8 cellular contexts compared by ENCODE assay signal in the genomic region with DNA sequence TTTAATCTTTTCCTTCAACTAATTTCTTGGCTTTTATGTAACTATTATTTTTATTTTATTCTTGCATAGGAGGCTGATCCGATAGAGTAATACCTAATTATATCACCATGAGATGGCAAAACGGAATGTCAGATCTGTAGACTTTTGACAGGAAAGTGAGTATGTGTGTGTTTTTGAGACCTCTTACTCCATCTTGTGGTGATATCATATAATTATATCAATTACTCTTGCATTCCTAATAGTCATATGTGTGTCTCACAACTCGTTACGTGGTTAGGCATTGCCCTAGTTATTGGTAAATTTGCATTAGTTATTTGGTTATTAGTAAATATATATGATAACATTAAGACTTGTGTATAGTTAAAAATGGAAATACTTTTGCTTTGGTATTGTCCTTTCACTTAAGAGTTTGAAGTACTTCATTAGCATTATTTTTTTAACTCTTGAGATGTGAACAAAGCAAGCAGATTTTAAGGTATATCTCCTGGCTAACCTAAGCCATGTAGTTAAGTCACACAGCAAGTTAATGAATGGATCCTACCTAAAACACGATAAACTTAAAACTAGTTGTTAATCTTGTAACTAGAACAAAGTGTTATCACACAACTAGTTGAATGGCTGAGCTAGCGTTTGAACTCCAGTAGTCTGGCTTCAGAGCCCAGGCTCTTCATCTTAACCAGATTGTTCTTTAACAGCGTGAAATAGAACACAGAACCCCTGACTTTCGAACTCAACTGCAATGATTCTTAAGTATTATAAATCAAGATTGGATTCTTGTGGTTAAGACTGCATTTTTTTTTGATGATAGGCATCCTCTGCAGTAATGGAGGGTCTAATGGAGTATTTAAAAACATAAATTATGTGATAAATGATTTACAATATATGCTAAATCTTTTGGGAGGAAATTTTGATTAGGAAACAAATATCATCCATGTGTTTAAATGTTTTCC.
DNase-seq lines count a peak whose midpoint lies in the region; ATAC-seq and TF ChIP-seq lines count a peak whose summit lies in the region.

No MANE protein-coding gene starts in this region.

- H3K4me2 ChIP-seq in SK-N-SH (no peak overlapping the region), hepatocyte (no peak overlapping the region), neuronal stem cell (ENCODE audit: insufficient read depth, low read length, poor library complexity, severe bottlenecking) (no peak overlapping the region)

- H4K91ac ChIP-seq in neuronal stem cell (ENCODE audit: low read depth, low read length, poor library complexity), result no peak overlapping the region

- no peaks in the 10 kb centered on the region for H3K27me3 ChIP-seq in AG04450 (ENCODE audit: control insufficient read depth, insufficient read depth, low read length)
- H3K27me3 ChIP-seq in SK-N-SH (ENCODE audit: insufficient read depth), result no peaks in the 10 kb centered on the region
- no peaks in the 10 kb centered on the region for H3K27me3 ChIP-seq in hepatocyte
- H3K27me3 ChIP-seq in neuronal stem cell (ENCODE audit: control insufficient read depth in 3 of 3, insufficient read depth in 3 of 3, low read depth in 1 of 3, low read length in 3 of 3), result no peaks in the 10 kb centered on the region

- H3K36me3 ChIP-seq in SK-N-SH (replicated peaks in 1 of 2; ENCODE audit: control insufficient read depth in 1 of 2, insufficient read depth in 2 of 2, low read length in 1 of 2) (no peaks in the 10 kb centered on the region), hepatocyte (replicated peaks; ENCODE audit: insufficient read depth, low read depth) (no peaks in the 10 kb centered on the region), neuronal stem cell (replicated peaks in 1 of 2; ENCODE audit: control insufficient read depth in 2 of 2, insufficient read depth in 2 of 2, low read length in 2 of 2) (no peaks in the 10 kb centered on the region)

- peak; percentile 41 for TF ChIP-seq CTCF in AG04450 (IDR thresholded peaks at IDR 0.05; ENCODE audit: low read depth, low read length)
- TF ChIP-seq CTCF in SK-N-SH (IDR thresholded peaks at IDR 0.05), result peak; percentile 58
- TF ChIP-seq CTCF in hepatocyte (IDR thresholded peaks at IDR 0.05; ENCODE audit: poor library complexity), result peak; percentile 33

- H3K4me3 ChIP-seq in AG04450 (ENCODE audit: low read depth, low read length) (no peak overlapping the region), SK-N-SH (ENCODE audit: low read depth in 2 of 2, low read length in 1 of 2) (no peak overlapping the region), hepatocyte (no peak overlapping the region), neuronal stem cell (ENCODE audit: low read length in 2 of 2) (no peak overlapping the region)

- no peak overlapping the region for H3K23ac ChIP-seq in neuronal stem cell (ENCODE audit: low read depth, low read length, poor library complexity)

- no peak overlapping the region for H2AK5ac ChIP-seq in neuronal stem cell (ENCODE audit: low read depth, low read length)

- no peak overlapping the region for H2BK12ac ChIP-seq in neuronal stem cell (ENCODE audit: low read length)

- ATAC-seq in GM18508 (IDR thresholded peaks at IDR 0.05; ENCODE audit: insufficient read depth, unreplicated experiment), result peak; percentile 61
- ATAC-seq in HG03378 (IDR thresholded peaks at IDR 0.05; ENCODE audit: unreplicated experiment), result peak; percentile 90

- peaks cover 5% of the 10 kb centered on the region for H3F3A ChIP-seq in SK-N-SH (replicated peaks; ENCODE audit: insufficient read depth)

- H3K4me1 ChIP-seq in SK-N-SH (ENCODE audit: control insufficient read depth in 1 of 2, insufficient read depth in 2 of 2, low read depth in 1 of 2, low read length in 1 of 2), result peaks cover 0 to 9% of the 10 kb centered on the region in 2 experiments; a peak in 2 of 4 replicates
- H3K4me1 ChIP-seq in hepatocyte (ENCODE audit: insufficient read depth), result no peaks in the 10 kb centered on the region
- H3K4me1 ChIP-seq in neuronal stem cell (ENCODE audit: control insufficient read depth in 2 of 2, insufficient read depth in 1 of 2, low read depth in 1 of 2, low read length in 2 of 2), result no peaks in the 10 kb centered on the region

- H3K9me3 ChIP-seq in AG04450 (ENCODE audit: control insufficient read depth, insufficient read depth, low read length) (no peaks in the 10 kb centered on the region), SK-N-SH (no peaks in the 10 kb centered on the region), hepatocyte (ENCODE audit: low read depth) (no peaks in the 10 kb centered on the region), neuronal stem cell (replicated peaks in 1 of 2; ENCODE audit: control insufficient read depth in 2 of 2, insufficient read depth in 1 of 2, low read depth in 1 of 2, low read length in 2 of 2) (no peaks in the 10 kb centered on the region)

- TF ChIP-seq RAD21 in SK-N-SH (IDR thresholded peaks at IDR 0.05; ENCODE audit: low read length), result peak; percentile 57

- H2AFZ ChIP-seq in SK-N-SH (ENCODE audit: low read depth) (no peak overlapping the region), hepatocyte (no peak overlapping the region), neuronal stem cell (ENCODE audit: low read length) (no peak overlapping the region)

- no peak overlapping the region for H3K14ac ChIP-seq in neuronal stem cell (ENCODE audit: low read length)

- peak; percentile 21 for DNase-seq in AG04450 (ENCODE audit: low read depth, low spot score)
- DNase-seq in SK-N-SH, result peak; percentile 36
- DNase-seq in hepatocyte (ENCODE audit: low spot score), result no peak
- no peak for DNase-seq in stimulated activated CD4-positive, alpha-beta T cell treated with anti-CD3 and anti-CD28 coated beads, Interleukin-1b, Interleukin-23, amount 100 ng/mL, for 48 hours
- DNase-seq in neuronal stem cell (ENCODE audit: low spot score), result no peak
- no peak for DNase-seq in NCI-H2029 (lab: John Stamatoyannopoulos, UW)

- no peak overlapping the region for H2BK15ac ChIP-seq in neuronal stem cell (ENCODE audit: low read length)

- H4K20me1 ChIP-seq in SK-N-SH (ENCODE audit: insufficient read depth) (no peaks in the 10 kb centered on the region), hepatocyte (ENCODE audit: insufficient read depth, poor library complexity, severe bottlenecking) (no peaks in the 10 kb centered on the region)

- TF ChIP-seq EP300 in SK-N-SH (IDR thresholded peaks at IDR 0.05; ENCODE audit: borderline replicate concordance in 1 of 2, low read depth in 1 of 2, low read length in 1 of 2), result peak in 1 of 2 experiments; percentile 52; a peak in 1 of 4 replicates

- 39% methylated on average over 8 of the region's 8 CpGs for WGBS in SK-N-SH (ENCODE audit: low lambda C conversion rate)
- WGBS in hepatocyte (ENCODE audit: low lambda C conversion rate, missing lambda C conversion rate), result 74% methylated on average over 8 of the region's 8 CpGs
- no CpG with 5 or more reads among the region's 8 CpGs for WGBS in neuronal stem cell (ENCODE audit: extremely low coverage in 2 of 2, insufficient read length in 2 of 2, insufficient replicate concordance in 1 of 2), 2 donors

- no peaks in the 10 kb centered on the region for H3K79me1 ChIP-seq in neuronal stem cell (ENCODE audit: low read depth, low read length)

- H3K79me2 ChIP-seq in SK-N-SH (ENCODE audit: insufficient read depth) (no peaks in the 10 kb centered on the region), hepatocyte (no peaks in the 10 kb centered on the region)

- H4K8ac ChIP-seq in neuronal stem cell (ENCODE audit: low read depth, low read length), result no peak overlapping the region

- H3K27ac ChIP-seq in AG04450 (ENCODE audit: low read depth, low read length), result no peak overlapping the region
- peak overlapping the region; percentile 54 to 75; a peak in 3 of 4 replicates for H3K27ac ChIP-seq in SK-N-SH (ENCODE audit: low read depth in 2 of 2, low read length in 1 of 2)
- H3K27ac ChIP-seq in hepatocyte, result no peak overlapping the region
- H3K27ac ChIP-seq in neuronal stem cell (replicated peaks; ENCODE audit: low read length), result no peak overlapping the region

- H2BK120ac ChIP-seq in neuronal stem cell (ENCODE audit: low read depth, low read length), result no peak overlapping the region

- peak overlapping the region; percentile 15; the same call in 1 of the 2 replicates for H3K9ac ChIP-seq in SK-N-SH
- H3K9ac ChIP-seq in neuronal stem cell (ENCODE audit: low read depth, low read length, poor library complexity), result no peak overlapping the region

- CTCF ChIA-PET in AG04450 (lab: Charles Lee) (interaction anchor here (0.5 to 1.2 kb wide), 5 partner anchors 10 to 250 kb away, joined by 3 to 4 read pairs (median 3); no protein-coding TSS in a partner anchor), SK-N-SH (lab: Yijun Ruan, JAX) (interaction anchor here (1.0 to 1.2 kb wide), 3 partner anchors 8 to 600 kb away, joined by 3 to 4 read pairs (median 3); no protein-coding TSS in a partner anchor)

- no peak overlapping the region for H3K4ac ChIP-seq in neuronal stem cell (ENCODE audit: low read length)

- H3K9me2 ChIP-seq in SK-N-SH, result no peaks in the 10 kb centered on the region
- no peaks in the 10 kb centered on the region for H3K9me2 ChIP-seq in hepatocyte (replicated peaks; ENCODE audit: insufficient read depth)

- POLR2A ChIA-PET in AG04450 (lab: Yijun Ruan, JAX), result no interaction called here
- POLR2A ChIA-PET in SK-N-SH (lab: Yijun Ruan, JAX), result no interaction called here

- no peak overlapping the region for H3K18ac ChIP-seq in neuronal stem cell (ENCODE audit: low read length)

- no peak overlapping the region for H2BK5ac ChIP-seq in neuronal stem cell (ENCODE audit: low read length)

TF ChIP-seq in SK-N-SH, 30 proteins besides CTCF, POLR2A, EP300 and RAD21 (continues in another document):
- TF ChIP-seq, protein P1, sequence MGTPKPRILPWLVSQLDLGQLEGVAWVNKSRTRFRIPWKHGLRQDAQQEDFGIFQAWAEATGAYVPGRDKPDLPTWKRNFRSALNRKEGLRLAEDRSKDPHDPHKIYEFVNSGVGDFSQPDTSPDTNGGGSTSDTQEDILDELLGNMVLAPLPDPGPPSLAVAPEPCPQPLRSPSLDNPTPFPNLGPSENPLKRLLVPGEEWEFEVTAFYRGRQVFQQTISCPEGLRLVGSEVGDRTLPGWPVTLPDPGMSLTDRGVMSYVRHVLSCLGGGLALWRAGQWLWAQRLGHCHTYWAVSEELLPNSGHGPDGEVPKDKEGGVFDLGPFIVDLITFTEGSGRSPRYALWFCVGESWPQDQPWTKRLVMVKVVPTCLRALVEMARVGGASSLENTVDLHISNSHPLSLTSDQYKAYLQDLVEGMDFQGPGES (IDR thresholded peaks at IDR 0.05; ENCODE audit: low read depth, low read length), result no peak
- TF ChIP-seq ELF1 (IDR thresholded peaks at IDR 0.05), result no peak
- TF ChIP-seq JUND (IDR thresholded peaks at IDR 0.05), result peak; percentile 67
- no peak for TF ChIP-seq YY1 (IDR thresholded peaks at IDR 0.05; ENCODE audit: low read depth)
- no peak for TF ChIP-seq FOXJ3 (CRISPR knock-in tag; IDR thresholded peaks at IDR 0.05)
- TF ChIP-seq GATA2 (CRISPR knock-in tag; IDR thresholded peaks at IDR 0.05), result no peak
- no peak for TF ChIP-seq RFX5 (IDR thresholded peaks at IDR 0.05; ENCODE audit: low read length)
- 0 out of 2 replicates have a peak, but pooled peaks have one; percentile 14 for TF ChIP-seq TEAD4 (IDR thresholded peaks at IDR 0.05; ENCODE audit: borderline replicate concordance, insufficient read depth)
- TF ChIP-seq CHD2 (IDR thresholded peaks at IDR 0.05; ENCODE audit: low read length, partially characterized antibody), result no peak
- no peak for TF ChIP-seq TAF1 (IDR thresholded peaks at IDR 0.05; ENCODE audit: borderline replicate concordance, low read depth, low read length)

Comparison
In these comparisons a context has a peak if more than half of its experiments do, and no peak if none do; other contexts are left out.
1. DNase-seq: peak in AG04450 (single experiment) and SK-N-SH (single experiment); none in hepatocyte (single experiment), stimulated activated CD4-positive, alpha-beta T cell treated with anti-CD3 and anti-CD28 coated beads, Interleukin-1b, Interleukin-23, amount 100 ng/mL, for 48 hours (single experiment), neuronal stem cell (single experiment) and NCI-H2029 (single experiment).
2. H3K27ac ChIP-seq: peak in SK-N-SH (2 of 2); none in AG04450 (single experiment), hepatocyte (single experiment) and neuronal stem cell (single experiment).
3. Peak in every context shown above with its lines, with median percentiles within 50 percentile points of each other: CTCF ChIP-seq.